ENCODE assay signal across 1 cellular context in genomic region chr3:45210308-45211038, GRCh38.
TF ChIP-seq lines count a peak whose summit lies in the region.

No MANE protein-coding gene starts in this region.

TF ChIP-seq in SK-N-SH, 30 proteins besides CTCF, POLR2A, EP300 and RAD21 (continued from another document):
- 0 out of 2 replicates have a peak, but pooled peaks have one; percentile 40 for TF ChIP-seq SIN3A (IDR thresholded peaks at IDR 0.05; ENCODE audit: borderline replicate concordance, low read depth, low read length)
- TF ChIP-seq JUND (IDR thresholded peaks at IDR 0.05): no peak
- no peak for TF ChIP-seq MEF2A (IDR thresholded peaks at IDR 0.05; ENCODE audit: borderline replicate concordance, low read depth)
- TF ChIP-seq, protein P1, sequence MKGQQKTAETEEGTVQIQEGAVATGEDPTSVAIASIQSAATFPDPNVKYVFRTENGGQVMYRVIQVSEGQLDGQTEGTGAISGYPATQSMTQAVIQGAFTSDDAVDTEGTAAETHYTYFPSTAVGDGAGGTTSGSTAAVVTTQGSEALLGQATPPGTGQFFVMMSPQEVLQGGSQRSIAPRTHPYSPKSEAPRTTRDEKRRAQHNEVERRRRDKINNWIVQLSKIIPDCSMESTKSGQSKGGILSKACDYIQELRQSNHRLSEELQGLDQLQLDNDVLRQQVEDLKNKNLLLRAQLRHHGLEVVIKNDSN (IDR thresholded peaks at IDR 0.05; ENCODE audit: borderline replicate concordance, low read depth): no peak
- TF ChIP-seq EZH2phosphoT487 (IDR thresholded peaks at IDR 0.05; ENCODE audit: borderline replicate concordance, low read depth): no peak
- TF ChIP-seq RCOR1 (IDR thresholded peaks at IDR 0.05; ENCODE audit: low read length): no peak
- TF ChIP-seq MAX (IDR thresholded peaks at IDR 0.05; ENCODE audit: low read depth): peak; percentile 79
